Comparison of ENCODE assay signal across 8 cellular contexts in genomic region chr22:25067851-25068421, GRCh38.
A peak's percentile ranks its signal among the peaks of the same experiment; 100 is the strongest.
DNase-seq lines count a peak whose midpoint lies in the region; ATAC-seq and TF ChIP-seq lines count a peak whose summit lies in the region.

No MANE protein-coding gene starts in this region.

- no peaks in the 10 kb centered on the region for H3K36me3 ChIP-seq in psoas muscle (ENCODE audit: insufficient read depth in 1 of 2, low read depth in 1 of 2)

- ATAC-seq in psoas muscle (peak; percentile 63 to 74 (median 68)), GM18870 (IDR thresholded peaks at IDR 0.05; ENCODE audit: unreplicated experiment) (no peak), GM21825 (IDR thresholded peaks at IDR 0.05; ENCODE audit: unreplicated experiment) (no peak)

- peaks cover 2% of the 10 kb centered on the region for H3K36me3 Mint-ChIP-seq in T-helper 2 cell treated with Interferon-gamma antibody and Interleukin-4, amounts not matched to agents 5 μg/mL and 100 μg/mL, for 36 hours (ENCODE audit: low read depth)
- no peaks in the 10 kb centered on the region for H3K36me3 Mint-ChIP-seq in osteocyte (ENCODE audit: unreplicated experiment)

- DNase-seq in AG08395 (ENCODE audit: low spot score), result peak; percentile 30
- peak; percentile 75 for DNase-seq in T-helper 2 cell treated with Interferon-gamma antibody and Interleukin-4, amounts not matched to agents 5 μg/mL and 100 μg/mL, for 36 hours (ENCODE audit: low spot score)
- DNase-seq in anterior cingulate cortex (lab: John Stamatoyannopoulos, UW), result peak in 47 of 58 donors; percentile 17 to 82 (median 59)
- DNase-seq in psoas muscle, result peak; percentile 41 to 73
- no peak for DNase-seq in HuH-7.5 (ENCODE audit: low spot score)
- no peak for DNase-seq in osteocyte (ENCODE audit: extremely low spot score, unreplicated experiment)

- peaks cover 5% of the 10 kb centered on the region for H3K4me1 ChIP-seq in psoas muscle

- 28 to 53% (median 34%) methylated on average over 18 of the region's 18 CpGs for WGBS in psoas muscle, 3 donors

- H3K9me3 ChIP-seq in psoas muscle, result no peaks in the 10 kb centered on the region

- peaks cover 70% of the 10 kb centered on the region for H3K4me1 Mint-ChIP-seq in T-helper 2 cell treated with Interferon-gamma antibody and Interleukin-4, amounts not matched to agents 5 μg/mL and 100 μg/mL, for 36 hours (ENCODE audit: low read depth)
- peaks cover 16% of the 10 kb centered on the region for H3K4me1 Mint-ChIP-seq in osteocyte (ENCODE audit: unreplicated experiment)

- TF ChIP-seq CTCF in psoas muscle (IDR thresholded peaks at IDR 0.05) (no peak), osteocyte (IDR thresholded peaks at IDR 0.05) (no peak)

- intact Hi-C loops in psoas muscle (cut with DNase I), result no loop called here

- H3K27ac Mint-ChIP-seq in T-helper 2 cell treated with Interferon-gamma antibody and Interleukin-4, amounts not matched to agents 5 μg/mL and 100 μg/mL, for 36 hours, result peak overlapping the region; percentile 94
- H3K27ac Mint-ChIP-seq in osteocyte (ENCODE audit: unreplicated experiment), result no peak overlapping the region

- H3K4me3 Mint-ChIP-seq in T-helper 2 cell treated with Interferon-gamma antibody and Interleukin-4, amounts not matched to agents 5 μg/mL and 100 μg/mL, for 36 hours, result peak overlapping the region; percentile 83
- H3K4me3 Mint-ChIP-seq in osteocyte (ENCODE audit: unreplicated experiment), result no peak overlapping the region

- H3K4me3 ChIP-seq in psoas muscle, result no peak overlapping the region

- peaks cover 0 to 16% (median 3%) of the 10 kb centered on the region in 3 donors for H3K27me3 ChIP-seq in psoas muscle (ENCODE audit: insufficient read depth in 3 of 3, low read length in 2 of 3)

- H3K9me3 Mint-ChIP-seq in T-helper 2 cell treated with Interferon-gamma antibody and Interleukin-4, amounts not matched to agents 5 μg/mL and 100 μg/mL, for 36 hours, result no peaks in the 10 kb centered on the region
- no peaks in the 10 kb centered on the region for H3K9me3 Mint-ChIP-seq in osteocyte (ENCODE audit: unreplicated experiment)

- peak overlapping the region; percentile 55 for H3K27ac ChIP-seq in psoas muscle

- H3K27me3 Mint-ChIP-seq in T-helper 2 cell treated with Interferon-gamma antibody and Interleukin-4, amounts not matched to agents 5 μg/mL and 100 μg/mL, for 36 hours (ENCODE audit: low read depth), result no peaks in the 10 kb centered on the region
- H3K27me3 Mint-ChIP-seq in osteocyte (ENCODE audit: unreplicated experiment), result peaks cover 9% of the 10 kb centered on the region

Comparison
In these comparisons a context has a peak if more than half of its experiments do, and no peak if none do; other contexts are left out.
1. DNase-seq: peak in AG08395 (single experiment), T-helper 2 cell treated with Interferon-gamma antibody and Interleukin-4, amounts not matched to agents 5 μg/mL and 100 μg/mL, for 36 hours (single experiment), anterior cingulate cortex (47 of 58) and psoas muscle (2 of 2); none in HuH-7.5 (single experiment) and osteocyte (single experiment).
2. ATAC-seq: peak in psoas muscle (4 of 4); none in GM18870 (single experiment) and GM21825 (single experiment).